12 cellular contexts compared by ENCODE assay signal in the genomic region with DNA sequence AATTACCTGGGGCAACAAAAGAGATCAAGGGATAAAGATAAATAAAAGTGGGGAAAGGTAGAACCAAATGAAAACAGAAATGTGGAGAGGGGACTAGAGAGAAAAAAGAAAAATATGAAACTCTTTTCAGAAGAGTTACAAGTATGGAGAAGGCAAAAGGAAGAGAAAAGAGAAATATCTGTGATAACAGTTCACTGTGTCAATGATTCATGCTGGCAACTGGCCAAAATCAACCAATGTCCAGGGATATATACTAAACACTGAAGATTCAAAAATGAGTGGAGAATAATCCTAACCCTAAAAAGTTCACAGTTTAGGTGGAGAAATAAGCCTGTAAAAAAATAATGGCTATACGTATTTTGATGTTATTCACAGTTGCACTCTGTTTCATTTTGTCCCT.
DNase-seq lines count a peak whose midpoint lies in the region; ATAC-seq and TF ChIP-seq lines count a peak whose summit lies in the region.
"Had no signal": no experiment of that assay in that cellular context is flagged by ENCODE, and none has a peak within 500 bp of the region (broad histone marks: within the 10 kb centered on the region; RNA-seq: fewer than 3 reads in every experiment).

No MANE protein-coding gene starts in this region.

- H3K27me3 Mint-ChIP-seq in activated CD8-positive, alpha-beta memory T cell treated with anti-CD3 and anti-CD28 coated beads, Interleukin-2, amount 10 ng/mL, durations not matched to agents 7 days and 5 days, result peaks cover 4% of the 10 kb centered on the region

- TF ChIP-seq EP300 in stomach (IDR thresholded peaks at IDR 0.05), result no peak

- TF ChIP-seq CTCF in fibroblast of lung (conservative IDR thresholded peaks at IDR 0.05 in 1 of 2, IDR thresholded peaks at IDR 0.05 in 1 of 2; ENCODE audit: low read depth in 1 of 2, low read length in 2 of 2), result no peak
- no peak for TF ChIP-seq CTCF in stomach (IDR thresholded peaks at IDR 0.05)

- no peak overlapping the region for H3K27ac ChIP-seq in fibroblast of lung (ENCODE audit: insufficient read depth, low read length)
- no peak overlapping the region for H3K27ac ChIP-seq in stomach
- H3K27ac ChIP-seq: prostate gland, WERI-Rb-1 had no signal

- intact Hi-C loops in stomach (cut with DNase I; ENCODE audit: low total_unique reads), result no loop called here

- CTCF ChIA-PET in activated CD8-positive, alpha-beta memory T cell treated with anti-CD3 and anti-CD28 coated beads, Interleukin-2, amount 10 ng/mL, durations not matched to agents 7 days and 5 days (lab: Charles Lee), result no interaction called here

- no peak overlapping the region for H3K9ac ChIP-seq in fibroblast of lung (ENCODE audit: insufficient read depth, low read length)

- no peaks in the 10 kb centered on the region for H3K36me3 ChIP-seq in fibroblast of lung (ENCODE audit: control insufficient read depth, insufficient read depth, low read length)
- no peaks in the 10 kb centered on the region for H3K36me3 ChIP-seq in stomach
- H3K36me3 ChIP-seq: prostate gland, WERI-Rb-1 had no signal

- H3K4me2 ChIP-seq in fibroblast of lung (ENCODE audit: extremely low read depth, insufficient read depth, low read length), result no peak overlapping the region

- H3K4me1 ChIP-seq in fibroblast of lung (ENCODE audit: control insufficient read depth, extremely low read depth, insufficient read depth, low read length) (no peaks in the 10 kb centered on the region), stomach (peaks cover 0 to 30% (median 0%) of the 10 kb centered on the region in 4 donors)
- H3K4me1 ChIP-seq: prostate gland had no signal

- no peak for TF ChIP-seq POLR2A in stomach (IDR thresholded peaks at IDR 0.05)

- H3K79me2 ChIP-seq in fibroblast of lung (ENCODE audit: control insufficient read depth, insufficient read depth, low read length), result no peaks in the 10 kb centered on the region

- no peaks in the 10 kb centered on the region for H3K4me1 Mint-ChIP-seq in activated CD8-positive, alpha-beta memory T cell treated with anti-CD3 and anti-CD28 coated beads, Interleukin-2, amount 10 ng/mL, durations not matched to agents 7 days and 5 days

- 88 to 100% (median 93%) methylated on average over 1 of the region's 1 CpG for WGBS in stomach, 5 donors

- H3K9me3 ChIP-seq in fibroblast of lung (ENCODE audit: control insufficient read depth, insufficient read depth, low read depth, low read length), result no peaks in the 10 kb centered on the region
- no peaks in the 10 kb centered on the region for H3K9me3 ChIP-seq in stomach
- H3K9me3 ChIP-seq: prostate gland had no signal

- no peaks in the 10 kb centered on the region for H4K20me1 ChIP-seq in fibroblast of lung (ENCODE audit: control insufficient read depth, extremely low read depth, insufficient read depth, low read length)

- H3K36me3 Mint-ChIP-seq in activated CD8-positive, alpha-beta memory T cell treated with anti-CD3 and anti-CD28 coated beads, Interleukin-2, amount 10 ng/mL, durations not matched to agents 7 days and 5 days, result no peaks in the 10 kb centered on the region

- H3K27me3 ChIP-seq in fibroblast of lung (ENCODE audit: control insufficient read depth, insufficient read depth, low read length) (no peaks in the 10 kb centered on the region), stomach (no peaks in the 10 kb centered on the region)

- H2AFZ ChIP-seq in fibroblast of lung (ENCODE audit: low read length), result no peak overlapping the region

- DNase-seq in NCI-H510A treated with DMSO at 0.1 percent for 48 hours (lab: John Stamatoyannopoulos, UW), result peak; percentile 39
- DNase-seq in NCI-H510A (lab: John Stamatoyannopoulos, UW), result no peak
- DNase-seq in OCI-M1 (lab: John Stamatoyannopoulos, UW), result peak; percentile 11
- DNase-seq in fibroblast of lung (ENCODE audit: low read depth in 2 of 2), result peak; percentile 54 to 59
- DNase-seq in stomach, result peak; percentile 54
- DNase-seq in activated gamma-delta T cell treated with Interleukin-2 at 50 U/mL for 16 hours, result no peak
- DNase-seq in activated CD8-positive, alpha-beta memory T cell treated with anti-CD3 and anti-CD28 coated beads, Interleukin-2, amount 10 ng/mL, durations not matched to agents 7 days and 5 days, result no peak
- DNase-seq: activated T-cell treated with anti-CD3 and anti-CD28 coated beads, Interleukin-2, amount 50 U/mL, for 4 hours; cerebellar nuclear complex; WERI-Rb-1 had no signal

- H3K4me3 Mint-ChIP-seq in activated CD8-positive, alpha-beta memory T cell treated with anti-CD3 and anti-CD28 coated beads, Interleukin-2, amount 10 ng/mL, durations not matched to agents 7 days and 5 days, result no peak overlapping the region
- H3K4me3 Mint-ChIP-seq: activated T-cell treated with anti-CD3 and anti-CD28 coated beads, Interleukin-2, amount 50 U/mL, for 4 hours had no signal

- no peak for ATAC-seq in HG03039 (IDR thresholded peaks at IDR 0.05; ENCODE audit: unreplicated experiment)
- ATAC-seq in activated CD8-positive, alpha-beta memory T cell treated with anti-CD3 and anti-CD28 coated beads, Interleukin-2, amount 10 ng/mL, durations not matched to agents 7 days and 5 days, result no peak
- ATAC-seq: activated T-cell treated with anti-CD3 and anti-CD28 coated beads, Interleukin-2, amount 50 U/mL, for 4 hours had no signal

- no peaks in the 10 kb centered on the region for H3K9me3 Mint-ChIP-seq in activated CD8-positive, alpha-beta memory T cell treated with anti-CD3 and anti-CD28 coated beads, Interleukin-2, amount 10 ng/mL, durations not matched to agents 7 days and 5 days (ENCODE audit: low read depth)

- H3K4me3 ChIP-seq in fibroblast of lung (replicated peaks in 1 of 4; ENCODE audit: control extremely low read depth in 1 of 4, insufficient read depth in 1 of 4, low read depth in 3 of 4, low read length in 4 of 4) (no peak overlapping the region), stomach (no peak overlapping the region)
- H3K4me3 ChIP-seq: prostate gland had no signal

- H3K27ac Mint-ChIP-seq in activated CD8-positive, alpha-beta memory T cell treated with anti-CD3 and anti-CD28 coated beads, Interleukin-2, amount 10 ng/mL, durations not matched to agents 7 days and 5 days, result no peak overlapping the region

Comparison
In these comparisons a context has a peak if more than half of its experiments do, and no peak if none do; other contexts are left out.
1. DNase-seq: peak in NCI-H510A treated with DMSO at 0.1 percent for 48 hours (single experiment), OCI-M1 (single experiment), fibroblast of lung (2 of 2) and stomach (single experiment); none in NCI-H510A (single experiment), activated gamma-delta T cell treated with Interleukin-2 at 50 U/mL for 16 hours (single experiment) and activated CD8-positive, alpha-beta memory T cell treated with anti-CD3 and anti-CD28 coated beads, Interleukin-2, amount 10 ng/mL, durations not matched to agents 7 days and 5 days (single experiment).